Comparison of ENCODE assay signal across 1 cellular context in genomic region chr1:85277802-85278201, GRCh38.
A peak's percentile ranks its signal among the peaks of the same experiment; 100 is the strongest.
TF ChIP-seq lines count a peak whose summit lies in the region.

No MANE protein-coding gene starts in this region.

TF ChIP-seq in HepG2, 621 proteins besides CTCF, POLR2A, EP300 and RAD21:
- TF ChIP-seq FOXA3 (CRISPR knock-in tag; IDR thresholded peaks at IDR 0.05) (peak; percentile 77), TRIM24 (CRISPR knock-in tag; IDR thresholded peaks at IDR 0.05) (no peak), ARID5B (CRISPR knock-in tag; IDR thresholded peaks at IDR 0.05) (0 out of 2 replicates have a peak, but pooled peaks have one; percentile 11), ZNF337 (CRISPR knock-in tag; IDR thresholded peaks at IDR 0.05; ENCODE audit: borderline replicate concordance, low read depth) (no peak), FOXA1 (IDR thresholded peaks at IDR 0.05) (0 out of 2 replicates have a peak, but pooled peaks have one; percentile 13), FOXA1 (CRISPR knock-in tag; IDR thresholded peaks at IDR 0.05) (peak; percentile 50; the same call in 1 of the 2 replicates), ATF4 (CRISPR knock-in tag; IDR thresholded peaks at IDR 0.05) (peak in 1 of 2 experiments; percentile 87; a peak in 2 of 4 replicates)
